ENCODE assay signal across 8 cellular contexts in the genomic region with DNA sequence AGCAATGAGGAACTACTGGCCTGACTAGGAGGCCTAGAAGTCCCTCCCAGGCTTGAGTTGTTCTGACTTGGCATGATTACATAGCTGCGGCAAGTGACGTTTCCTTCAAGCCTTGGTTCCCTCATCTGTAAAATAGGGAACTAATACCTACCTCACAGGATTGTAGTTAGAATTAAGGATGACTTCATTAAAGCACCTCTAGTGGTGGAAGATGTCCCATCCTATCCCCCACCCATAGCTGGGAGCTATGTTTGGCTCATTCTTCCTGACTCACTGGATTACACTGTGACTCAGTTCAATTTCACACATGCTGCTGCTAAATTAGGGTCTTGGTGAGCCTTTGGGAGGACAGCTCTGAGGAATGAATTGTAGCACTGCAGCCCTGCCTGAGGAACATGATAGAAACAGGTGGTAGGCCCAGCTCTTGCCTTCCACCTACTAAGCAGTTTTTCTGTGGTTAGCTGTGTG. TPM values are rescaled to one million over a fixed set of nuclear protein-coding genes. Genes with fewer than 3 reads are reported as not detected.
DNase-seq lines count a peak whose midpoint lies in the region; ATAC-seq and TF ChIP-seq lines count a peak whose summit lies in the region.

No MANE protein-coding gene starts in this region.

- in situ Hi-C loops in brain microvascular endothelial cell (cut with HindIII; ENCODE audit: low pct_ligation_motif_present, low sequenced_read_pairs), result no loop called here

- H3K27ac ChIP-seq in cardiac muscle cell, result peak overlapping the region; percentile 14
- H3K27ac ChIP-seq in brain microvascular endothelial cell, result peak overlapping the region; percentile 10

- ATAC-seq in GM19455 (IDR thresholded peaks at IDR 0.05; ENCODE audit: unreplicated experiment), result no peak

- intact Hi-C loops in cardiac septum (cut with DNase I), result no loop called here

- H3K27me3 ChIP-seq in cardiac muscle cell, result no peaks in the 10 kb centered on the region
- H3K27me3 ChIP-seq in MG63, result no peaks in the 10 kb centered on the region
- no peaks in the 10 kb centered on the region for H3K27me3 ChIP-seq in brain microvascular endothelial cell (replicated peaks)

- no peaks in the 10 kb centered on the region for H3K9me3 ChIP-seq in cardiac muscle cell (ENCODE audit: low read depth)
- H3K9me3 ChIP-seq in MG63, result no peaks in the 10 kb centered on the region

- no peak for TF ChIP-seq CTCF in cardiac muscle cell (IDR thresholded peaks at IDR 0.05; ENCODE audit: low read depth, low read length)
- TF ChIP-seq CTCF in brain microvascular endothelial cell (IDR thresholded peaks at IDR 0.05; ENCODE audit: low read depth, low read length, missing control alignments), result peak; percentile 49

- H3K4me3 ChIP-seq in cardiac muscle cell (no peak overlapping the region), MG63 (no peak overlapping the region), brain microvascular endothelial cell (ENCODE audit: low read depth, low read length) (no peak overlapping the region)

- DNase-seq in cardiac muscle cell (ENCODE audit: low read depth in 1 of 2, low spot score in 1 of 2), result peak in 1 of 2 donors; percentile 34
- no peak for DNase-seq in cardiac septum (ENCODE audit: low spot score)
- DNase-seq in MG63, result peak; percentile 70
- peak; percentile 60 for DNase-seq in brain microvascular endothelial cell
- DNase-seq in occipital lobe (lab: John Stamatoyannopoulos, UW), result peak; percentile 47
- no peak for DNase-seq in stimulated activated CD4-positive, alpha-beta T cell treated with anti-CD3 and anti-CD28 coated beads, Interleukin-4, amount 100 ng/mL, for 1 hour
- no peak for DNase-seq in NCI-H2107 (lab: John Stamatoyannopoulos, UW)

- H3K4me1 ChIP-seq in cardiac muscle cell (ENCODE audit: low read depth), result peaks cover 31% of the 10 kb centered on the region

- H3K36me3 ChIP-seq in cardiac muscle cell (no peaks in the 10 kb centered on the region), MG63 (peaks cover 16% of the 10 kb centered on the region), brain microvascular endothelial cell (replicated peaks) (no peaks in the 10 kb centered on the region)

RNA-seq across cellular contexts. Expression of gene SHISA4, which starts 6.0 kb away (rescaled TPM):
- 14.3 and 21.9 TPM in 2 replicates for total RNA-seq in cardiac muscle cell
- 22.8 and 24.3 TPM in 2 replicates for polyA plus RNA-seq in cardiac muscle cell
- 123 TPM for total RNA-seq in cardiac septum
- total RNA-seq in MG63 (2014; rRNA removed; shearing (Covaris generic); ENCODE audit: low replicate concordance), result 13.6 and 28.8 TPM in 2 replicates
- total RNA-seq in occipital lobe, result 16.1 TPM

RNA-seq across cellular contexts. Expression of gene IPO9, which starts 53.7 kb away (rescaled TPM):
- total RNA-seq in cardiac muscle cell (34.7 and 36.9 TPM in 2 replicates), cardiac septum (24.7 TPM), occipital lobe (36.2 TPM)
- 61.7 and 82.1 TPM in 2 replicates for polyA plus RNA-seq in cardiac muscle cell
- total RNA-seq in MG63 (2014; rRNA removed; shearing (Covaris generic); ENCODE audit: low replicate concordance), result 23.8 and 32.1 TPM in 2 replicates

Comparison
In these comparisons a context has a peak if more than half of its experiments do, and no peak if none do; other contexts are left out.
1. DNase-seq: peak in MG63 (single experiment), brain microvascular endothelial cell (single experiment) and occipital lobe (single experiment); none in cardiac septum (single experiment), stimulated activated CD4-positive, alpha-beta T cell treated with anti-CD3 and anti-CD28 coated beads, Interleukin-4, amount 100 ng/mL, for 1 hour (single experiment) and NCI-H2107 (single experiment).